Comparison of ENCODE assay signal across 18 cellular contexts in the genomic region with DNA sequence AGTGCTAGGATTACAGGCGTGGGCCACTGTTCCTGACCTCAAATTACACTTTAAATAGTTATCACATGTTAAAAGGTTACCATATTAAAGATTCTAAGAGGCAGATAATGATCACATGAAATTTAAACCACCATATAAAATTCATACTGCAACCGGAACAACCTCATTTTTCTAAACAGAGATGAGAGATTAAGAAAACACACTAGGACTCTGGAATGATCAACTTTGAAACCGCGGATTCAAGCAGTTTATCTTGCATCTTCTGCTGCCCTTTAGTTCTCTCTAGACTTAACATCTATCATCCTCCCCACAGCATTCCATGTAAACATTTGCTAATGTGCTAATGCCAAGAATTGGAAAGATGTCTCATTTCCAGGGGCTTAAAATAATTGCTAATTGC.
DNase-seq lines count a peak whose midpoint lies in the region; ATAC-seq and TF ChIP-seq lines count a peak whose summit lies in the region.
"Had no signal": no experiment of that assay in that cellular context is flagged by ENCODE, and none has a peak within 500 bp of the region (broad histone marks: within the 10 kb centered on the region; RNA-seq: fewer than 3 reads in every experiment).

No MANE protein-coding gene starts in this region.

- no peak for ATAC-seq in GM18868 (IDR thresholded peaks at IDR 0.05; ENCODE audit: unreplicated experiment)
- ATAC-seq: K562 had no signal

- H3K79me2 ChIP-seq in parathyroid adenoma, result no peaks in the 10 kb centered on the region

- H3K4me1 ChIP-seq in parathyroid adenoma, result peaks cover 25% of the 10 kb centered on the region
- H3K4me1 ChIP-seq: BLaER1, HAP-1 had no signal

- no peak overlapping the region for H2AFZ ChIP-seq in parathyroid adenoma
- H2AFZ ChIP-seq: GM23248 had no signal

- H3K9ac ChIP-seq in parathyroid adenoma, result no peak overlapping the region
- H3K9ac ChIP-seq: BLaER1, GM23248 had no signal

- H3K27ac ChIP-seq in VCaP (peak overlapping the region; percentile 78), parathyroid adenoma (peak overlapping the region; percentile 61)
- H3K27ac ChIP-seq: BLaER1, GM23248, HL-60 had no signal

- no peak overlapping the region for H3K4me2 ChIP-seq in parathyroid adenoma (ENCODE audit: low read length)
- H3K4me2 ChIP-seq: BLaER1 had no signal

- H3K9me3 ChIP-seq in parathyroid adenoma (ENCODE audit: control insufficient read depth, low read length), result no peaks in the 10 kb centered on the region
- H3K9me3 ChIP-seq: BLaER1, HAP-1 had no signal

- no peak overlapping the region for H3K4me3 ChIP-seq in parathyroid adenoma (ENCODE audit: low read depth, low read length)
- H3K4me3 ChIP-seq: BLaER1, GM23248, HAP-1, K562 had no signal

- H3K27me3 ChIP-seq in parathyroid adenoma (ENCODE audit: control insufficient read depth, insufficient read depth, low read length), result no peaks in the 10 kb centered on the region
- H3K27me3 ChIP-seq: BLaER1 had no signal

- TF ChIP-seq CTCF in VCaP (conservative IDR thresholded peaks at IDR 0.05) (no peak), parathyroid adenoma (IDR thresholded peaks at IDR 0.05) (no peak)

- no peaks in the 10 kb centered on the region for H3K36me3 ChIP-seq in parathyroid adenoma (ENCODE audit: control insufficient read depth, insufficient read depth, low read length)
- H3K36me3 ChIP-seq: BLaER1, HAP-1 had no signal

- peak; percentile 30 for DNase-seq in EH (ENCODE audit: low read depth)
- DNase-seq in iris pigment epithelial cell (ENCODE audit: low read depth), result peak; percentile 9
- DNase-seq in T-helper 9 cell, result no peak
- DNase-seq in OCI-M1 (lab: John Stamatoyannopoulos, UW), result no peak
- DNase-seq: 8988T; Calu3; CD4-positive, alpha-beta memory T cell; DMS 273 treated with DMSO at 0.1 percent for 48 hours; DMS53; GDM1; GM23248 had no signal

Comparison
In these comparisons a context has a peak if more than half of its experiments do, and no peak if none do; other contexts are left out.
1. DNase-seq: peak in EH (single experiment) and iris pigment epithelial cell (single experiment); none in T-helper 9 cell (single experiment) and OCI-M1 (single experiment).